Comparison of ENCODE assay signal across 8 cellular contexts in genomic region chr10:131980757-131981428, GRCh38. TPM values are rescaled to one million over a fixed set of nuclear protein-coding genes. Genes with fewer than 3 reads are reported as not detected.
DNase-seq lines count a peak whose midpoint lies in the region; ATAC-seq and TF ChIP-seq lines count a peak whose summit lies in the region.

No MANE protein-coding gene starts in this region.

- TF ChIP-seq POLR2A in esophagus muscularis mucosa (IDR thresholded peaks at IDR 0.05; ENCODE audit: low read depth), result no peak

- DNase-seq in RPMI8226 (peak; percentile 18), esophagus muscularis mucosa (ENCODE audit: extremely low spot score) (no peak), neural crest cell (ENCODE audit: low read depth, low spot score) (no peak), activated gamma-delta T cell treated with Interleukin-2 at 50 U/mL for 16 hours (no peak), NCI-H1105 (lab: John Stamatoyannopoulos, UW) (no peak)

- peaks cover 4% of the 10 kb centered on the region for H3K36me3 Mint-ChIP-seq in neural crest cell (ENCODE audit: low read depth)

- no peaks in the 10 kb centered on the region for H3K36me3 ChIP-seq in esophagus muscularis mucosa

- H3K9me3 Mint-ChIP-seq in neural crest cell, result no peaks in the 10 kb centered on the region

- 5% methylated on average over 27 of the region's 31 CpGs for WGBS in esophagus muscularis mucosa

- H3K4me1 Mint-ChIP-seq in neural crest cell, result peaks cover 30% of the 10 kb centered on the region

- intact Hi-C loops in esophagus muscularis mucosa (cut with DNase I), result loop anchor here (5.0 kb wide), 3 partner anchors 41 to 326 kb away; partner anchors contain the start of genes PPP2R2D and STK32C

- peak overlapping the region; percentile 91 for H3K4me3 ChIP-seq in GM08714 (ENCODE audit: low read length)
- H3K4me3 ChIP-seq in esophagus muscularis mucosa, result peak overlapping the region; percentile 81 to 99 (median 90)

- no peaks in the 10 kb centered on the region for H3K27me3 ChIP-seq in esophagus muscularis mucosa

- H3K9me3 ChIP-seq in esophagus muscularis mucosa, result no peaks in the 10 kb centered on the region

- peak overlapping the region; percentile 83 to 87 (median 86) for H3K27ac ChIP-seq in esophagus muscularis mucosa (replicated peaks in 1 of 4)

- peaks cover 38 to 51% (median 40%) of the 10 kb centered on the region in 4 donors for H3K4me1 ChIP-seq in esophagus muscularis mucosa

- H3K4me3 Mint-ChIP-seq in neural crest cell, result peak overlapping the region; percentile 85

- no peak for TF ChIP-seq EP300 in esophagus muscularis mucosa (IDR thresholded peaks at IDR 0.05)

- H3K27ac Mint-ChIP-seq in neural crest cell (ENCODE audit: unreplicated experiment), result peak overlapping the region; percentile 27

- peaks cover 14% of the 10 kb centered on the region for H3K27me3 Mint-ChIP-seq in neural crest cell (ENCODE audit: low read depth)

- TF ChIP-seq CTCF in esophagus muscularis mucosa (IDR thresholded peaks at IDR 0.05) (no peak), neural crest cell (conservative IDR thresholded peaks at IDR 0.05) (no peak)

- ATAC-seq in HG02885 (IDR thresholded peaks at IDR 0.05; ENCODE audit: poor library complexity, unreplicated experiment), result no peak
- no peak for ATAC-seq in HG02588 (IDR thresholded peaks at IDR 0.05; ENCODE audit: unreplicated experiment)

RNA-seq across cellular contexts. Expression of gene BNIP3, which starts 0.8 kb away (rescaled TPM):
- total RNA-seq in esophagus muscularis mucosa (10 to 100 TPM; 51.4 to 68.9 (median 62.6) TPM), neural crest cell (26.1 and 33.1 TPM in 2 replicates)
